Comparison of ENCODE assay signal across 23 cellular contexts in the genomic region with DNA sequence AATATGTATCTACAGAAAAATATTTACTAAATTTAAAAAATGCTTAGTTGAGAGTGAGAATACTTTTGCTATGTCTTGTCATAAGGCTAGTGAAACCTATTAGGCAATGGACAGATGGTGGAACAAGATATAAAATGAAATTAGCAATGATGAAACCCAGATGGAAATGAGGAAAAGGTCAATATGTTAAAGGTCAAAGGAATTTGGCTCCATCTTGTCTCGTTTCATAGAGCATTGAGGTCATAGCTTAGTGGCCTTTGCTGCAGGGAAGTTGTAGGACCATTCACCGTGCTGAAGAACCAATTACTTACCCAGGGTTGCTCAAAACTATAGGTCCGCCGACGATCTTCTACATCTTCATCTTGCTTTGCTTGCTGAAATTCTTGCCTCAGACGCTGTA.
A peak's percentile ranks its signal among the peaks of the same experiment; 100 is the strongest.
DNase-seq lines count a peak whose midpoint lies in the region; ATAC-seq, FAIRE-seq and TF ChIP-seq lines count a peak whose summit lies in the region.
"Had no signal": no experiment of that assay in that cellular context is flagged by ENCODE, and none has a peak within 500 bp of the region (broad histone marks: within the 10 kb centered on the region; RNA-seq: fewer than 3 reads in every experiment).

No MANE protein-coding gene starts in this region.

- peaks cover 0 to 4% (median 0%) of the 10 kb centered on the region in 3 donors for H3K9me3 Mint-ChIP-seq in T-cell
- H3K9me3 Mint-ChIP-seq: CD4-positive, alpha-beta T cell; H9 had no signal

- H3K4me1 Mint-ChIP-seq in T-cell = peaks cover 0 to 8% (median 0%) of the 10 kb centered on the region in 3 donors
- H3K4me1 Mint-ChIP-seq: H9 had no signal

- H3K36me3 ChIP-seq in SK-N-SH (replicated peaks in 1 of 2; ENCODE audit: control insufficient read depth in 1 of 2, insufficient read depth in 2 of 2, low read length in 1 of 2) = no peaks in the 10 kb centered on the region
- H3K36me3 ChIP-seq in endothelial cell of umbilical vein (ENCODE audit: control insufficient read depth in 2 of 2, extremely low read depth in 1 of 2, insufficient read depth in 2 of 2, low read length in 2 of 2) = no peaks in the 10 kb centered on the region
- H3K36me3 ChIP-seq in adrenal gland (replicated peaks in 1 of 2) = no peaks in the 10 kb centered on the region

- H3K27ac ChIP-seq in SK-N-SH (ENCODE audit: low read depth in 2 of 2, low read length in 1 of 2) (no peak overlapping the region; a peak in 2 of 4 replicates), endothelial cell of umbilical vein (ENCODE audit: insufficient read depth, low read depth, low read length) (no peak overlapping the region), adrenal gland (no peak overlapping the region)
- H3K27ac ChIP-seq: 22Rv1, A549, C4-2B had no signal

- H3K4me2 ChIP-seq in SK-N-SH (no peak overlapping the region), endothelial cell of umbilical vein (ENCODE audit: insufficient read depth, low read length) (no peak overlapping the region)
- H3K4me2 ChIP-seq: A549 had no signal

- H3K4me1 ChIP-seq in SK-N-SH (ENCODE audit: control insufficient read depth in 1 of 2, insufficient read depth in 2 of 2, low read depth in 1 of 2, low read length in 1 of 2) = peaks cover 3 to 9% of the 10 kb centered on the region in 2 experiments; a peak in 3 of 4 replicates
- H3K4me1 ChIP-seq in endothelial cell of umbilical vein (ENCODE audit: control insufficient read depth, extremely low read depth, insufficient read depth, low read length) = peaks cover 9% of the 10 kb centered on the region
- H3K4me1 ChIP-seq in adrenal gland (replicated peaks in 1 of 2) = peaks cover 6 to 21% of the 10 kb centered on the region in 2 donors
- H3K4me1 ChIP-seq: A549, Caco-2 had no signal

- H4K20me1 ChIP-seq in SK-N-SH (ENCODE audit: insufficient read depth) (no peaks in the 10 kb centered on the region), endothelial cell of umbilical vein (replicated peaks; ENCODE audit: control insufficient read depth, extremely low read depth, insufficient read depth, low read length) (no peaks in the 10 kb centered on the region)

- H3K4me3 ChIP-seq in SK-N-SH (ENCODE audit: low read depth in 2 of 2, low read length in 1 of 2) = no peak overlapping the region
- H3K4me3 ChIP-seq in endothelial cell of umbilical vein (replicated peaks in 1 of 3; ENCODE audit: insufficient read depth in 1 of 3, low read depth in 1 of 3, low read length in 3 of 3) = no peak overlapping the region
- no peak overlapping the region for H3K4me3 ChIP-seq in adrenal gland
- H3K4me3 ChIP-seq: A549 had no signal

- 87% methylated on average over 6 of the region's 6 CpGs for WGBS in SK-N-SH (ENCODE audit: low lambda C conversion rate)
- 86 to 90% (median 87%) methylated on average over 6 of the region's 6 CpGs for WGBS in adrenal gland, 4 donors

- H3K27me3 Mint-ChIP-seq in T-cell = peaks cover 0 to 13% of the 10 kb centered on the region in 2 donors
- H3K27me3 Mint-ChIP-seq: CD4-positive, alpha-beta T cell; IgD-negative memory B cell had no signal

- H3K9me3 ChIP-seq in SK-N-SH (no peaks in the 10 kb centered on the region), endothelial cell of umbilical vein (replicated peaks; ENCODE audit: control insufficient read depth, insufficient read depth, low read length) (no peaks in the 10 kb centered on the region), adrenal gland (replicated peaks in 1 of 3) (no peaks in the 10 kb centered on the region)
- H3K9me3 ChIP-seq: A549, Caco-2 had no signal

- intact Hi-C loops in endothelial cell of umbilical vein (cut with micrococcal nuclease) (no loop called here), adrenal gland (cut with DNase I) (no loop called here)

- TF ChIP-seq CTCF in SK-N-SH (IDR thresholded peaks at IDR 0.05) (no peak), endothelial cell of umbilical vein (IDR thresholded peaks at IDR 0.05; ENCODE audit: extremely low read depth in 1 of 2, insufficient read depth in 1 of 2, low read depth in 1 of 2, low read length in 2 of 2) (no peak), adrenal gland (IDR thresholded peaks at IDR 0.05) (no peak)

- dilution Hi-C loops in endothelial cell of umbilical vein (cut with MboI; ENCODE audit: extremely low pct_ligation_motif_present, low sequenced_read_pairs) = no loop called here

- no peak overlapping the region for H2AFZ ChIP-seq in SK-N-SH (ENCODE audit: low read depth)
- H2AFZ ChIP-seq in endothelial cell of umbilical vein (ENCODE audit: low read depth, low read length) = no peak overlapping the region

- H3F3A ChIP-seq in SK-N-SH (replicated peaks; ENCODE audit: insufficient read depth) = peaks cover 5% of the 10 kb centered on the region

- ATAC-seq in SK-N-SH treated with all-trans-retinoic acid at 6 μM for 48 hours = no peak
- ATAC-seq in left lobe of liver = peak; percentile 81
- no peak for ATAC-seq in T-cell (replicated peaks in 1 of 4)
- ATAC-seq: A549 had no signal

- H3K36me3 Mint-ChIP-seq in T-cell = no peaks in the 10 kb centered on the region
- H3K36me3 Mint-ChIP-seq: IgD-negative memory B cell had no signal

- no peaks in the 10 kb centered on the region for H3K79me2 ChIP-seq in SK-N-SH (ENCODE audit: insufficient read depth)
- H3K79me2 ChIP-seq in endothelial cell of umbilical vein (ENCODE audit: control insufficient read depth, insufficient read depth, low read length) = no peaks in the 10 kb centered on the region

- H3K27me3 ChIP-seq in SK-N-SH (ENCODE audit: insufficient read depth) (no peaks in the 10 kb centered on the region), endothelial cell of umbilical vein (ENCODE audit: control insufficient read depth in 2 of 2, insufficient read depth in 2 of 2, low read length in 2 of 2) (no peaks in the 10 kb centered on the region), adrenal gland (no peaks in the 10 kb centered on the region)

- TF ChIP-seq EP300 in SK-N-SH (IDR thresholded peaks at IDR 0.05; ENCODE audit: borderline replicate concordance in 1 of 2, low read depth in 1 of 2, low read length in 1 of 2) = no peak

- no peak for TF ChIP-seq POLR2A in endothelial cell of umbilical vein (IDR thresholded peaks at IDR 0.05; ENCODE audit: low read depth, low read length)
- no peak for TF ChIP-seq POLR2A in adrenal gland (IDR thresholded peaks at IDR 0.05)

- no peak for DNase-seq in SK-N-SH
- DNase-seq in endothelial cell of umbilical vein (ENCODE audit: low read depth, low spot score) = no peak
- no peak for DNase-seq in left lobe of liver (ENCODE audit: low spot score)
- DNase-seq in NCI-H1436 treated with DMSO at 0.1 percent for 48 hours (lab: John Stamatoyannopoulos, UW) = no peak
- no peak for DNase-seq in T-cell
- no peak for DNase-seq in adrenal gland
- DNase-seq: AML-193; Caco-2; CD4-positive, alpha-beta T cell; DMS153; DMS79; GF-D8; H9 had no signal

- CTCF ChIA-PET in SK-N-SH (lab: Yijun Ruan, JAX) (interaction anchor here (1.1 kb wide), 1 partner anchor 10 kb away, joined by 3 read pairs; no protein-coding TSS in a partner anchor), endothelial cell of umbilical vein (lab: Charles Lee) (interaction anchor here (1.0 kb wide), 1 partner anchor 9 kb away, joined by 3 read pairs; no protein-coding TSS in a partner anchor), T-cell (lab: Charles Lee) (interaction anchor here in 1 of 2 donors (0.6 kb wide), 1 partner anchor 10 kb away, joined by 3 read pairs; no protein-coding TSS in a partner anchor)

- H3K9me2 ChIP-seq in SK-N-SH = no peaks in the 10 kb centered on the region

- no peaks in the 10 kb centered on the region for H3K9me1 ChIP-seq in endothelial cell of umbilical vein (replicated peaks; ENCODE audit: control insufficient read depth, extremely low read depth, insufficient read depth, low read length)

- POLR2A ChIA-PET in SK-N-SH (lab: Yijun Ruan, JAX) = no interaction called here
- POLR2A ChIA-PET in endothelial cell of umbilical vein (lab: Charles Lee) = no interaction called here
- POLR2A ChIA-PET in T-cell (lab: Charles Lee) = no interaction called here

- FAIRE-seq in endothelial cell of umbilical vein (lab: Jason Lieb, UNC) = peak; percentile 43
- FAIRE-seq: A549, D721Med, GM12891, GM19239, H1, HTR-8/SVneo had no signal

- H3K9ac ChIP-seq in SK-N-SH = no peak overlapping the region
- H3K9ac ChIP-seq in endothelial cell of umbilical vein (replicated peaks; ENCODE audit: extremely low read depth, insufficient read depth, low read length) = no peak overlapping the region

- no peak overlapping the region for H3K4me3 Mint-ChIP-seq in T-cell
- H3K4me3 Mint-ChIP-seq: CD4-positive, alpha-beta T cell; H9; IgD-negative memory B cell had no signal

- BruUV-seq in endothelial cell of umbilical vein (replicated peaks; lab: Mats Ljungman, UMichigan) = no TSS peak

- no peak for TF ChIP-seq RAD21 in SK-N-SH (IDR thresholded peaks at IDR 0.05; ENCODE audit: low read length)

- no peak overlapping the region for H3K27ac Mint-ChIP-seq in T-cell
- H3K27ac Mint-ChIP-seq: CD4-positive, alpha-beta T cell; H9; IgD-negative memory B cell had no signal

TF ChIP-seq in SK-N-SH, 30 proteins besides CTCF, POLR2A, EP300 and RAD21:
- TF ChIP-seq GATA2 (CRISPR knock-in tag; IDR thresholded peaks at IDR 0.05) (0 out of 2 replicates have a peak, but pooled peaks have one; percentile 15), RXRA (IDR thresholded peaks at IDR 0.05; ENCODE audit: borderline replicate concordance, low read depth) (no peak)
TF ChIP-seq in SK-N-SH: peak in this region for 1.

TF ChIP-seq in endothelial cell of umbilical vein, 7 proteins besides CTCF, POLR2A, EP300 and RAD21:
- TF ChIP-seq POLR2AphosphoS5 (IDR thresholded peaks at IDR 0.05; ENCODE audit: insufficient read depth, low read depth, low read length) (no peak), JUN (IDR thresholded peaks at IDR 0.05; ENCODE audit: borderline replicate concordance, insufficient read depth, insufficient read length, low read depth) (no peak), MYC (IDR thresholded peaks at IDR 0.05; ENCODE audit: low read depth, low read length) (no peak), GATA2 (IDR thresholded peaks at IDR 0.05; ENCODE audit: insufficient read depth, insufficient read length, low read depth, low read length) (no peak), FOS (IDR thresholded peaks at IDR 0.05; ENCODE audit: borderline replicate concordance, insufficient read depth, low read length) (no peak), EZH2 (IDR thresholded peaks at IDR 0.05; ENCODE audit: borderline replicate concordance, low read depth, low read length, severe bottlenecking) (no peak)
- TF ChIP-seq, protein P1, sequence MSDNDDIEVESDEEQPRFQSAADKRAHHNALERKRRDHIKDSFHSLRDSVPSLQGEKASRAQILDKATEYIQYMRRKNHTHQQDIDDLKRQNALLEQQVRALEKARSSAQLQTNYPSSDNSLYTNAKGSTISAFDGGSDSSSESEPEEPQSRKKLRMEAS (IDR thresholded peaks at IDR 0.05; ENCODE audit: insufficient read depth, insufficient read length) = no peak
